In genomic region chr19:3035542-3036118, GRCh38 we compare ENCODE assay signal across 1 cellular context.
TF ChIP-seq lines count a peak whose summit lies in the region.

No MANE protein-coding gene starts in this region.

TF ChIP-seq in HEK293, 187 proteins besides CTCF, POLR2A, EP300 and RAD21 (continued from another document):
- TF ChIP-seq PATZ1 (tag by site-specific recombination; IDR thresholded peaks at IDR 0.05), result peak; percentile 94
- peak; percentile 88 for TF ChIP-seq ZNF629 (tag by site-specific recombination; IDR thresholded peaks at IDR 0.05)
- TF ChIP-seq GLI4 (tag by site-specific recombination; IDR thresholded peaks at IDR 0.05), result no peak
- no peak for TF ChIP-seq ZNF571 (tag by site-specific recombination; IDR thresholded peaks at IDR 0.05)
- TF ChIP-seq KLF17 (tag by site-specific recombination; IDR thresholded peaks at IDR 0.05), result no peak; the same call in 1 of the 2 replicates
- no peak for TF ChIP-seq ZNF707 (tag by site-specific recombination; IDR thresholded peaks at IDR 0.05)
- no peak; the same call in 1 of the 2 replicates for TF ChIP-seq SP3 (tag by site-specific recombination; IDR thresholded peaks at IDR 0.05)
- TF ChIP-seq, protein P1, sequence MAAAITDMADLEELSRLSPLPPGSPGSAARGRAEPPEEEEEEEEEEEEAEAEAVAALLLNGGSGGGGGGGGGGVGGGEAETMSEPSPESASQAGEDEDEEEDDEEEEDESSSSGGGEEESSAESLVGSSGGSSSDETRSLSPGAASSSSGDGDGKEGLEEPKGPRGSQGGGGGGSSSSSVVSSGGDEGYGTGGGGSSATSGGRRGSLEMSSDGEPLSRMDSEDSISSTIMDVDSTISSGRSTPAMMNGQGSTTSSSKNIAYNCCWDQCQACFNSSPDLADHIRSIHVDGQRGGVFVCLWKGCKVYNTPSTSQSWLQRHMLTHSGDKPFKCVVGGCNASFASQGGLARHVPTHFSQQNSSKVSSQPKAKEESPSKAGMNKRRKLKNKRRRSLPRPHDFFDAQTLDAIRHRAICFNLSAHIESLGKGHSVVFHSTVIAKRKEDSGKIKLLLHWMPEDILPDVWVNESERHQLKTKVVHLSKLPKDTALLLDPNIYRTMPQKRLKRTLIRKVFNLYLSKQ (tag by site-specific recombination; IDR thresholded peaks at IDR 0.05; ENCODE audit: borderline replicate concordance), result no peak
- TF ChIP-seq KLF16 (tag by site-specific recombination; IDR thresholded peaks at IDR 0.05), result peak; percentile 37
TF ChIP-seq in HEK293: peak in this region for 27.
